In genomic region chrX:38868941-38869378, GRCh38 we compare ENCODE assay signal across 11 cellular contexts.
DNase-seq lines count a peak whose midpoint lies in the region; ATAC-seq and TF ChIP-seq lines count a peak whose summit lies in the region.
"Had no signal": no experiment of that assay in that cellular context is flagged by ENCODE, and none has a peak within 500 bp of the region (broad histone marks: within the 10 kb centered on the region; RNA-seq: fewer than 3 reads in every experiment).

No MANE protein-coding gene starts in this region.

- H3K79me1 ChIP-seq in H9 (ENCODE audit: insufficient read depth, low read depth, low read length, poor library complexity, severe bottlenecking), result no peaks in the 10 kb centered on the region

- H3K9ac ChIP-seq in H9 (ENCODE audit: extremely low read depth, insufficient read length, low read length), result no peak overlapping the region

- H3K79me2 ChIP-seq in H9 (ENCODE audit: insufficient read depth, low read length), result no peaks in the 10 kb centered on the region

- no peak overlapping the region for H3T11ph ChIP-seq in H9 (ENCODE audit: low read length)

- no peaks in the 10 kb centered on the region for H4K20me1 ChIP-seq in H9 (ENCODE audit: control insufficient read depth, insufficient read depth, insufficient read length)

- no peak overlapping the region; a peak in 1 of 7 replicates for H3K27ac Mint-ChIP-seq in H9
- H3K27ac Mint-ChIP-seq: stimulated activated memory B cell treated with anti-CD40 and anti-IgM and Interleukin-4, amounts not matched to agents 10 μg/mL and 1 μg/mL and 100 μg/mL, for 72 hours had no signal

- H3K18ac ChIP-seq in H9 (ENCODE audit: insufficient read length, low read depth, low read length), result no peak overlapping the region

- H3K36me3 Mint-ChIP-seq in H9 (ENCODE audit: insufficient read depth in 1 of 3, low read depth in 3 of 3), result peaks cover 0 to 2% (median 0%) of the 10 kb centered on the region in 3 experiments; a peak in 3 of 7 replicates
- H3K36me3 Mint-ChIP-seq: stimulated activated memory B cell treated with anti-CD40 and anti-IgM and Interleukin-4, amounts not matched to agents 10 μg/mL and 1 μg/mL and 100 μg/mL, for 72 hours had no signal

- H4K91ac ChIP-seq in H9 (ENCODE audit: insufficient read length, low read depth, low read length), result no peak overlapping the region

- peak; percentile 63 for DNase-seq in HCEC 1CT
- DNase-seq in SKM-1 (lab: John Stamatoyannopoulos, UW; ENCODE audit: unreplicated experiment), result peak; percentile 54
- DNase-seq in fibroblast of the aortic adventitia (ENCODE audit: low read depth), result peak; percentile 62
- no peak for DNase-seq in sciatic nerve (ENCODE audit: low spot score)
- DNase-seq in posterior vena cava (ENCODE audit: low spot score), result no peak
- no peak for DNase-seq in H9
- DNase-seq in HPDE6-E6E7 (ENCODE audit: extremely low spot score), result no peak
- DNase-seq: NCI-H1048, sigmoid colon had no signal

- no peak overlapping the region for H2AK5ac ChIP-seq in H9 (ENCODE audit: insufficient read length, low read length)

- H3K27ac ChIP-seq in H9 (ENCODE audit: insufficient read length, low read depth, low read length), result no peak overlapping the region

- H3K4me1 Mint-ChIP-seq in H9, result peaks cover 45 to 64% of the 10 kb centered on the region in 2 experiments
- H3K4me1 Mint-ChIP-seq: stimulated activated memory B cell treated with anti-CD40 and anti-IgM and Interleukin-4, amounts not matched to agents 10 μg/mL and 1 μg/mL and 100 μg/mL, for 72 hours had no signal

- H2BK20ac ChIP-seq in H9 (ENCODE audit: low read depth, low read length, poor library complexity, severe bottlenecking), result no peak overlapping the region

- no peak overlapping the region for H3K23ac ChIP-seq in H9 (ENCODE audit: insufficient read length, low read depth, low read length)

- no peak overlapping the region for H2BK5ac ChIP-seq in H9 (ENCODE audit: insufficient read length, low read length)

- ATAC-seq in sciatic nerve (peak; percentile 73), HG02623 (IDR thresholded peaks at IDR 0.05; ENCODE audit: unreplicated experiment) (no peak)
- ATAC-seq: stimulated activated memory B cell treated with anti-CD40 and anti-IgM and Interleukin-4, amounts not matched to agents 10 μg/mL and 1 μg/mL and 100 μg/mL, for 72 hours had no signal

- no peak overlapping the region for H2AFZ ChIP-seq in H9 (ENCODE audit: low read length)

- no peak overlapping the region for H4K5ac ChIP-seq in H9 (ENCODE audit: insufficient read length, low read depth, low read length)

- H3K4me2 ChIP-seq in H9 (ENCODE audit: insufficient read depth, insufficient read length, low read length), result no peak overlapping the region

- H2BK120ac ChIP-seq in H9 (ENCODE audit: low read depth, low read length, poor library complexity, severe bottlenecking), result no peak overlapping the region

- H3K9me3 ChIP-seq in H9 (ENCODE audit: control insufficient read depth, low read depth, low read length), result no peaks in the 10 kb centered on the region
- H3K9me3 ChIP-seq: sigmoid colon had no signal

- no peak overlapping the region; a peak in 1 of 5 replicates for H3K4me3 Mint-ChIP-seq in H9
- H3K4me3 Mint-ChIP-seq: stimulated activated memory B cell treated with anti-CD40 and anti-IgM and Interleukin-4, amounts not matched to agents 10 μg/mL and 1 μg/mL and 100 μg/mL, for 72 hours had no signal

- TF ChIP-seq CTCF in fibroblast of the aortic adventitia (IDR thresholded peaks at IDR 0.05; ENCODE audit: insufficient read depth, low read length), result no peak
- no peak for TF ChIP-seq CTCF in H9 (conservative IDR thresholded peaks at IDR 0.05)

- no peak overlapping the region for H3K56ac ChIP-seq in H9 (ENCODE audit: insufficient read length, low read depth, low read length)

- H3K4me3 ChIP-seq in fibroblast of the aortic adventitia (ENCODE audit: low read depth, low read length), result no peak overlapping the region
- H3K4me3 ChIP-seq: sigmoid colon had no signal

- no peaks in the 10 kb centered on the region for H3K27me3 Mint-ChIP-seq in H9 (ENCODE audit: low read depth)
- H3K27me3 Mint-ChIP-seq: stimulated activated memory B cell treated with anti-CD40 and anti-IgM and Interleukin-4, amounts not matched to agents 10 μg/mL and 1 μg/mL and 100 μg/mL, for 72 hours had no signal

- intact Hi-C loops in sciatic nerve (cut with DNase I), result no loop called here
- intact Hi-C loops in posterior vena cava (cut with DNase I), result loop anchor here in 1 of 2 donors (10.0 kb wide), 1 partner anchor 64 kb away; the partner anchor contains the start of gene MID1IP1

- no peak overlapping the region for H2BK15ac ChIP-seq in H9 (ENCODE audit: low read depth, low read length)

- peaks cover 16% of the 10 kb centered on the region; the same call in 1 of the 2 replicates for H3K4me1 ChIP-seq in H9 (ENCODE audit: insufficient read depth, low read length)

- no CpG with 5 or more reads among the region's 2 CpGs for WGBS in H9 (ENCODE audit: extremely low coverage, insufficient read length, low lambda C conversion rate)

- no peaks in the 10 kb centered on the region for H3K27me3 ChIP-seq in H9 (ENCODE audit: insufficient read depth, low read length)
- H3K27me3 ChIP-seq: sigmoid colon had no signal

- H3K9me3 Mint-ChIP-seq in H9, result peaks cover 54 to 57% of the 10 kb centered on the region in 2 experiments
- H3K9me3 Mint-ChIP-seq: stimulated activated memory B cell treated with anti-CD40 and anti-IgM and Interleukin-4, amounts not matched to agents 10 μg/mL and 1 μg/mL and 100 μg/mL, for 72 hours had no signal

- H3K4ac ChIP-seq in H9 (ENCODE audit: low read depth, low read length), result no peak overlapping the region

- H2BK12ac ChIP-seq in H9 (ENCODE audit: insufficient read length, low read depth, low read length), result no peak overlapping the region

- no peak overlapping the region for H4K8ac ChIP-seq in H9 (replicated peaks; ENCODE audit: insufficient read length, low read depth, low read length)

- H3K14ac ChIP-seq in H9 (ENCODE audit: insufficient read depth, low read length), result no peak overlapping the region

- H3K23me2 ChIP-seq in H9 (ENCODE audit: insufficient read length, low read depth, low read length, poor library complexity, severe bottlenecking), result peaks cover 5% of the 10 kb centered on the region

Comparison
In these comparisons a context has a peak if more than half of its experiments do, and no peak if none do; other contexts are left out.
1. DNase-seq: peak in HCEC 1CT (single experiment), SKM-1 (single experiment) and fibroblast of the aortic adventitia (single experiment); none in sciatic nerve (single experiment), posterior vena cava (single experiment), H9 (single experiment) and HPDE6-E6E7 (single experiment).